ENCODE assay signal across 31 cellular contexts in genomic region chr2:40725040-40725439, GRCh38.
"Had no signal": no experiment of that assay in that cellular context is flagged by ENCODE, and none has a peak within 500 bp of the region (broad histone marks: within the 10 kb centered on the region; RNA-seq: fewer than 3 reads in every experiment).

No MANE protein-coding gene starts in this region.

- H3K4me2 ChIP-seq: neural progenitor cell had no signal

- H3K9ac ChIP-seq: neural progenitor cell had no signal

- H3K9me3 Mint-ChIP-seq: activated naive CD4-positive, alpha-beta T cell treated with anti-CD3 and anti-CD28 coated beads for 36 hours; activated naive CD8-positive, alpha-beta T cell treated with anti-CD3 and anti-CD28 coated beads, Interleukin-2, amount 10 ng/mL, durations not matched to agents 7 days and 5 days; activated T-helper 1 cell treated with anti-CD3 and anti-CD28 coated beads, Interleukin-12 subunit alpha, Interleukin-12 subunit beta, Interleukin-2, Interleukin-4 antibody, amounts not matched to agents 30 ng/mL and 10 ng/mL and 1 ng/mL, durations not matched to agents 14 hours and 24 hours and 36 hours; neural progenitor cell; T-helper 2 cell treated with Interferon-gamma antibody and Interleukin-4, amounts not matched to agents 5 μg/mL and 100 μg/mL, for 36 hours had no signal

- H3K36me3 Mint-ChIP-seq: activated naive CD8-positive, alpha-beta T cell treated with anti-CD3 and anti-CD28 coated beads, Interleukin-2, amount 10 ng/mL, durations not matched to agents 7 days and 5 days; brain; natural killer cell; neural progenitor cell had no signal

- H3K4me1 ChIP-seq: ascending aorta, gastrocnemius medialis, neural progenitor cell, right lobe of liver, testis had no signal

- H3K4me3 ChIP-seq: ascending aorta, cardiac muscle cell, coronary artery, gastrocnemius medialis, neural progenitor cell, right lobe of liver, skin epidermis, testis had no signal

- H3K4me1 Mint-ChIP-seq: activated naive CD8-positive, alpha-beta T cell treated with anti-CD3 and anti-CD28 coated beads, Interleukin-2, amount 10 ng/mL, durations not matched to agents 7 days and 5 days; brain; natural killer cell; neural progenitor cell had no signal

- ATAC-seq: effector memory CD8-positive, alpha-beta T cell; gastrocnemius medialis; natural killer cell; right lobe of liver; stimulated activated naive CD8-positive, alpha-beta T cell treated with anti-CD3 and anti-CD28 coated beads, Interleukin-15, Interleukin-2, amounts not matched to agents 100 U/mL and 50 U/mL, for 24 hours had no signal

- DNase-seq: activated CD4-positive, alpha-beta T cell treated with anti-CD3 and anti-CD28 coated beads for 4 hours; activated CD4-positive, alpha-beta T cell treated with anti-CD3 and anti-CD28 coated beads, Interleukin-2, amount 50 U/mL, for 48 hours; activated CD8-positive, alpha-beta memory T cell treated with anti-CD3 and anti-CD28 coated beads for 24 hours; activated effector memory CD4-positive, alpha-beta T cell treated with anti-CD3 and anti-CD28 coated beads, Interleukin-2, amount 50 U/mL, for 16 hours; activated naive CD4-positive, alpha-beta T cell treated with anti-CD3 and anti-CD28 coated beads for 36 hours; activated naive CD8-positive, alpha-beta T cell treated with anti-CD3 and anti-CD28 coated beads, Interleukin-2, amount 10 ng/mL, durations not matched to agents 7 days and 5 days; activated T-cell treated with anti-CD3 and anti-CD28 coated beads, Interleukin-2, amount 50 U/mL, for 1 hour; effector memory CD8-positive, alpha-beta T cell; erythroblast; gastrocnemius medialis; glutamatergic neuron; hippocampal formation; kidney glomerular epithelial cell; mesenchymal stem cell; natural killer cell; occipital lobe; right lobe of liver; stimulated activated CD4-positive, alpha-beta T cell treated with anti-CD3 and anti-CD28 coated beads, Interleukin-12 subunit alpha, Interleukin-12 subunit beta, amount 100 ng/mL, for 4 hours; stimulated activated CD4-positive, alpha-beta T cell treated with anti-CD3 and anti-CD28 coated beads, Interleukin-4, amount 100 ng/mL, for 1 hour; stimulated activated naive CD8-positive, alpha-beta T cell treated with anti-CD3 and anti-CD28 coated beads, Interleukin-15, Interleukin-2, amounts not matched to agents 100 U/mL and 50 U/mL, for 24 hours; T-helper 1 cell; testis; trophoblast cell had no signal

- H3K9me3 ChIP-seq: ascending aorta, gastrocnemius medialis, right lobe of liver, testis had no signal

- H3K27me3 ChIP-seq: ascending aorta, cardiac muscle cell, gastrocnemius medialis, neural progenitor cell, right lobe of liver, testis had no signal

- H3K27ac ChIP-seq: ascending aorta, cardiac muscle cell, coronary artery, gastrocnemius medialis, neural progenitor cell, right lobe of liver, testis had no signal

- H3K27ac Mint-ChIP-seq: activated naive CD4-positive, alpha-beta T cell treated with anti-CD3 and anti-CD28 coated beads for 36 hours; activated naive CD8-positive, alpha-beta T cell treated with anti-CD3 and anti-CD28 coated beads, Interleukin-2, amount 10 ng/mL, durations not matched to agents 7 days and 5 days; activated T-helper 1 cell treated with anti-CD3 and anti-CD28 coated beads, Interleukin-12 subunit alpha, Interleukin-12 subunit beta, Interleukin-2, Interleukin-4 antibody, amounts not matched to agents 30 ng/mL and 10 ng/mL and 1 ng/mL, durations not matched to agents 14 hours and 24 hours and 36 hours; brain; effector memory CD8-positive, alpha-beta T cell; natural killer cell; neural progenitor cell; T-helper 2 cell treated with Interferon-gamma antibody and Interleukin-4, amounts not matched to agents 5 μg/mL and 100 μg/mL, for 36 hours had no signal

- H3K36me3 ChIP-seq: ascending aorta, cardiac muscle cell, gastrocnemius medialis, neural progenitor cell, right lobe of liver had no signal

- H3K27me3 Mint-ChIP-seq: activated naive CD8-positive, alpha-beta T cell treated with anti-CD3 and anti-CD28 coated beads, Interleukin-2, amount 10 ng/mL, durations not matched to agents 7 days and 5 days; brain; effector memory CD8-positive, alpha-beta T cell had no signal

- H2AFZ ChIP-seq: neural progenitor cell had no signal

- H3K4me3 Mint-ChIP-seq: activated naive CD4-positive, alpha-beta T cell treated with anti-CD3 and anti-CD28 coated beads for 36 hours; activated naive CD8-positive, alpha-beta T cell treated with anti-CD3 and anti-CD28 coated beads, Interleukin-2, amount 10 ng/mL, durations not matched to agents 7 days and 5 days; activated T-helper 1 cell treated with anti-CD3 and anti-CD28 coated beads, Interleukin-12 subunit alpha, Interleukin-12 subunit beta, Interleukin-2, Interleukin-4 antibody, amounts not matched to agents 30 ng/mL and 10 ng/mL and 1 ng/mL, durations not matched to agents 14 hours and 24 hours and 36 hours; brain; effector memory CD8-positive, alpha-beta T cell; natural killer cell; neural progenitor cell; T-helper 2 cell treated with Interferon-gamma antibody and Interleukin-4, amounts not matched to agents 5 μg/mL and 100 μg/mL, for 36 hours had no signal
